ENCODE assay signal across 20 cellular contexts in genomic region chr3:177822826-177823225, GRCh38.
"Had no signal": no experiment of that assay in that cellular context is flagged by ENCODE, and none has a peak within 500 bp of the region (broad histone marks: within the 10 kb centered on the region; RNA-seq: fewer than 3 reads in every experiment).

No MANE protein-coding gene starts in this region.

- H3K36me3 Mint-ChIP-seq: activated naive CD4-positive, alpha-beta T cell treated with anti-CD3 and anti-CD28 coated beads, Interleukin-2, amount 10 ng/mL, durations not matched to agents 7 days and 5 days; natural killer cell; WTC11 had no signal

- FAIRE-seq: endometrium had no signal

- H3K27me3 Mint-ChIP-seq: activated naive CD4-positive, alpha-beta T cell treated with anti-CD3 and anti-CD28 coated beads, Interleukin-2, amount 10 ng/mL, durations not matched to agents 7 days and 5 days; activated naive CD8-positive, alpha-beta T cell treated with anti-CD3 and anti-CD28 coated beads, Interleukin-2, amount 50 U/mL, for 24 hours; central memory CD8-positive, alpha-beta T cell; stimulated activated naive CD8-positive, alpha-beta T cell treated with anti-CD3 and anti-CD28 coated beads, Interleukin-15, Interleukin-2, amounts not matched to agents 100 ng/mL and 50 ng/mL, for 24 hours had no signal

- H3K9me3 Mint-ChIP-seq: activated naive CD4-positive, alpha-beta T cell treated with anti-CD3 and anti-CD28 coated beads, Interleukin-2, amount 10 ng/mL, durations not matched to agents 7 days and 5 days; activated naive CD8-positive, alpha-beta T cell treated with anti-CD3 and anti-CD28 coated beads, Interleukin-2, amount 50 U/mL, for 24 hours; central memory CD8-positive, alpha-beta T cell; natural killer cell; stimulated activated naive CD8-positive, alpha-beta T cell treated with anti-CD3 and anti-CD28 coated beads, Interleukin-15, Interleukin-2, amounts not matched to agents 100 ng/mL and 50 ng/mL, for 24 hours had no signal

- H3K27ac Mint-ChIP-seq: activated CD8-positive, alpha-beta T cell treated with anti-CD3 and anti-CD28 coated beads, Interleukin-2, amount 10 ng/mL, durations not matched to agents 7 days and 5 days; activated naive CD4-positive, alpha-beta T cell treated with anti-CD3 and anti-CD28 coated beads, Interleukin-2, amount 10 ng/mL, durations not matched to agents 7 days and 5 days; activated naive CD8-positive, alpha-beta T cell treated with anti-CD3 and anti-CD28 coated beads, Interleukin-2, amount 50 U/mL, for 24 hours; natural killer cell; stimulated activated naive CD8-positive, alpha-beta T cell treated with anti-CD3 and anti-CD28 coated beads, Interleukin-15, Interleukin-2, amounts not matched to agents 100 ng/mL and 50 ng/mL, for 24 hours; WTC11 had no signal

- H3K36me3 ChIP-seq: heart right ventricle, neutrophil, SJSA1, suprapubic skin, upper lobe of left lung had no signal

- H3K4me3 Mint-ChIP-seq: activated CD8-positive, alpha-beta T cell treated with anti-CD3 and anti-CD28 coated beads, Interleukin-2, amount 10 ng/mL, durations not matched to agents 7 days and 5 days; activated naive CD4-positive, alpha-beta T cell treated with anti-CD3 and anti-CD28 coated beads, Interleukin-2, amount 10 ng/mL, durations not matched to agents 7 days and 5 days; activated naive CD8-positive, alpha-beta T cell treated with anti-CD3 and anti-CD28 coated beads, Interleukin-2, amount 50 U/mL, for 24 hours; central memory CD8-positive, alpha-beta T cell; natural killer cell; stimulated activated naive CD8-positive, alpha-beta T cell treated with anti-CD3 and anti-CD28 coated beads, Interleukin-15, Interleukin-2, amounts not matched to agents 100 ng/mL and 50 ng/mL, for 24 hours; WTC11 had no signal

- H3K4me3 ChIP-seq: coronary artery, heart right ventricle, SJSA1, suprapubic skin, upper lobe of left lung had no signal

- H3K27me3 ChIP-seq: heart right ventricle, neutrophil, SJSA1, suprapubic skin, upper lobe of left lung had no signal

- H3K27ac ChIP-seq: neutrophil, SJSA1, suprapubic skin had no signal

- ATAC-seq: activated CD8-positive, alpha-beta T cell treated with anti-CD3 and anti-CD28 coated beads, Interleukin-2, amount 10 ng/mL, durations not matched to agents 7 days and 5 days; activated naive CD8-positive, alpha-beta T cell treated with anti-CD3 and anti-CD28 coated beads, Interleukin-2, amount 50 U/mL, for 24 hours; heart right ventricle; natural killer cell; WTC11 had no signal

- DNase-seq: activated CD4-positive, alpha-beta T cell treated with anti-CD3 and anti-CD28 coated beads for 48 hours; activated CD8-positive, alpha-beta T cell treated with anti-CD3 and anti-CD28 coated beads, Interleukin-2, amount 10 ng/mL, durations not matched to agents 7 days and 5 days; activated effector memory CD4-positive, alpha-beta T cell treated with Interleukin-2 at 50 U/mL for 16 hours; activated naive CD4-positive, alpha-beta T cell treated with anti-CD3 and anti-CD28 coated beads, Interleukin-2, amount 10 ng/mL, durations not matched to agents 7 days and 5 days; activated naive CD8-positive, alpha-beta T cell treated with anti-CD3 and anti-CD28 coated beads, Interleukin-2, amount 50 U/mL, for 24 hours; activated T-cell treated with anti-CD3 and anti-CD28 coated beads, Interleukin-2, amount 50 U/mL, for 48 hours; anterior cingulate cortex; heart right ventricle; mesenchymal stem cell; natural killer cell; stimulated activated CD4-positive, alpha-beta T cell treated with anti-CD3 and anti-CD28 coated beads, Interleukin-2, amount 100 ng/mL, for 24 hours; upper lobe of left lung had no signal

- H3K9me3 ChIP-seq: heart right ventricle, neutrophil, SJSA1, suprapubic skin, upper lobe of left lung had no signal

- H3K4me1 Mint-ChIP-seq: central memory CD8-positive, alpha-beta T cell had no signal
